ENCODE assay signal across 11 cellular contexts in the genomic region with DNA sequence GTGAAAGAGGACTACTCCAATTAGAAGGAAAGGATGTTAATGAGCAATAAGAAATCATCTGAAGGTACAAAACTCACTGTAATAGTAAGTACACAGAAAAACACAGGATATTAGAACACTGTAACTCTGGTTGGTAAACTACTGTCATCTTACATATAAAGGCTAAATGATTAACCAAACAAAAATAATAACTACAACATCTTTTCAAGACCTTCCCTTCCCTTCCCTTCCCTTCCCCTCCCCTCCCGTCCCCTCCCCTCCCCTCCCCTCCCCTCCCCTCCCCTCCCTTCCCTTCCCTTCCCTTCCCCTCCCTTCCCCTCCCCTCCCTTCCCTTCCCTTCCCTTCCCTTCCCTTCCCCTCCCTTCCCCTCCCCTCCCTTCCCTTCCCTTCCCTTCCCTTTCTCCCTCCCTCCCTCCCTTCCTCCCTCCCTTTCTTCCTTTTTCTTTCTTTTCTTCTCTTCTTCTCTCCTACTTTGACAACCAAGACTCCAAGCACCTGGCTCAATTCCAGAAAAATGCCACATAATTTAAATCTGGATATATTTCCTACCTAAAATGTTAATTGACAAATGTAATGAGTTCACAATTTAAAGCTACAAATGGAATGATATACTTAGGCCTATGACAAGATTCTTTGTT. TPM values are rescaled to one million over a fixed set of nuclear protein-coding genes. Genes with fewer than 3 reads are reported as not detected.
"Had no signal": no experiment of that assay in that cellular context is flagged by ENCODE, and none has a peak within 500 bp of the region (broad histone marks: within the 10 kb centered on the region; RNA-seq: fewer than 3 reads in every experiment).

No MANE protein-coding gene starts in this region.

RNA-seq across cellular contexts. Expression of a gene that starts 38.7 kb away (rescaled TPM):
- total RNA-seq: activated naive CD4-positive, alpha-beta T cell treated with anti-CD3 and anti-CD28 coated beads for 36 hours; activated naive CD4-positive, alpha-beta T cell treated with anti-CD3 and anti-CD28 coated beads, Interleukin-2, amount 50 U/mL, for 72 hours; activated naive CD8-positive, alpha-beta T cell treated with anti-CD3 and anti-CD28 coated beads for 36 hours; activated naive CD8-positive, alpha-beta T cell treated with anti-CD3 and anti-CD28 coated beads, Interleukin-2, amount 10 ng/mL, durations not matched to agents 7 days and 5 days; activated T-cell treated with anti-CD3 and anti-CD28 coated beads, Interleukin-2, amount 50 U/mL, for 4 hours; activated T-cell treated with anti-CD3 and anti-CD28 coated beads, Interleukin-2, amount 50 U/mL, for 72 hours; activated T-helper 1 cell treated with anti-CD3 and anti-CD28 coated beads, Interleukin-12 subunit alpha, Interleukin-12 subunit beta, Interleukin-2, Interleukin-4 antibody, amounts not matched to agents 30 ng/mL and 10 ng/mL and 1 ng/mL, durations not matched to agents 14 hours and 24 hours and 36 hours; activated T-helper 17 cell treated with anti-CD3 and anti-CD28 coated beads, Interleukin-2, amount 50 U/mL, for 72 hours; activated T-helper 2 cell treated with anti-CD3 and anti-CD28 coated beads, Interferon-gamma antibody, Interleukin-2, Interleukin-4, amounts not matched to agents 10 μg/mL and 5 μg/mL and 100 μg/mL, durations not matched to agents 14 hours and 24 hours and 36 hours; bronchial epithelial cell; chondrocyte had no signal
